8 cellular contexts compared by ENCODE assay signal in the genomic region with DNA sequence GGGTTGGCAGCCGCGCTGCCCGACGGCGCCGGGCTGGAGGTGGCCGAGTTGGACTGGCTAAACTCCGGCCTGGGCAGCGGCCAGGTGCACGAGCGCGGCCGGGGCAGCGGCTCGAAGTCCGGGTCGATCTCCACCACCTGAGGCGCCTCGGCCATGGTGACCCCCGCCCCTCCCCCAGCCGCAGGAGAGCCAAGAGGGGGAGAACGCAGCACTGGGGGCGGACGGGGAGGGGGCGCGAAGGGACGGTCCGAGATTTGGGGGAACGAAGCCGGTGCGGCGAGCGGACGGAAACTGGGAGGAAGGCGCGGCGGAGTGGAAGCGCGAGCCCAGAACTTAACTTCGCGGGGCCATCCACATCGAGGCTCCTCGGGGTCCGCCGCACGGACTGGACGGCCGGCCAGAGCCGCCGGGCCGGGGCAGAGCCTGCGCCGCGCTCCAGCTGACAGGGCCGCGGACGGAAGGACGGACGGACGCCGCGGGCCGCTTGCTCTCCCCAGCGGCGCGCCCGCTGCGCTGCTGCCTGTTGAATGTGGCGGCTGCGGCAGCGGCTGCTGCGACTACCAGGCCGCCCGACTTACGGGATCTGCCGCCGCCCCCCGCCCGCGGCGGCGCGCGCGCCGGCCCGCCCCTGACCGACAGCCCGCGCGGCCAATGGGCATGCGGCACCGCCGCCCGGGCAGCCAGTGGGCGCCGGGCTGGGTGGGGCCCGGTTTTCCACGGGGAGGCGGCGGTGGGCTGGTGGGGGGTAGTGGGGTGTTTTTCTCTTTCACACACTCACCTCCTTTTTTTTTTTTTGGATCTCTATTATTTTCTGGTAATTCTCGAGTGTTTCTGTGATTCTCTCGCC. TPM values are rescaled to one million over a fixed set of nuclear protein-coding genes. Genes with fewer than 3 reads are reported as not detected.
DNase-seq lines count a peak whose midpoint lies in the region; ATAC-seq and TF ChIP-seq lines count a peak whose summit lies in the region.

A gene (minus strand): TSS at position 584 of the 847 bp plus-strand sequence. CDS start 429 bp downstream, at position 155.

- H3K36me3 ChIP-seq in DND-41 (ENCODE audit: insufficient read depth, low read length) (no peaks in the 10 kb centered on the region), SJCRH30 (no peaks in the 10 kb centered on the region), neuron (ENCODE audit: insufficient read depth, low read length) (no peaks in the 10 kb centered on the region)

- H3K27ac ChIP-seq in DND-41 (ENCODE audit: low read length) (peak within 1 kb of the TSS; percentile 69), SJCRH30 (peak within 1 kb of the TSS; percentile 59), foreskin keratinocyte (peak within 1 kb of the TSS; percentile 83)

- 0 out of 2 replicates have a peak, but pooled peaks cover 3% of the 10 kb centered on the region for H3K79me2 ChIP-seq in DND-41 (ENCODE audit: insufficient read depth, low read length)

- ATAC-seq in DND-41 (ENCODE audit: insufficient read depth, low read depth) (peak; percentile 94), GM21529 (IDR thresholded peaks at IDR 0.05; ENCODE audit: unreplicated experiment) (peak; percentile 50), foreskin keratinocyte (peak; percentile 80)

- TF ChIP-seq CTCF in DND-41 (IDR thresholded peaks at IDR 0.05; ENCODE audit: borderline replicate concordance, extremely low read depth, low read length, poor library complexity, severe bottlenecking) (no peak), foreskin keratinocyte (conservative IDR thresholded peaks at IDR 0.05) (peak; percentile 49)

- peaks cover 21% of the 10 kb centered on the region for H3K4me1 ChIP-seq in DND-41 (ENCODE audit: insufficient read depth, low read length)
- peaks cover 7% of the 10 kb centered on the region for H3K4me1 ChIP-seq in SJCRH30
- H3K4me1 ChIP-seq in foreskin keratinocyte = peaks cover 25% of the 10 kb centered on the region
- peaks cover 19% of the 10 kb centered on the region for H3K4me1 ChIP-seq in neuron (ENCODE audit: insufficient read depth, low read length)

- H3K27me3 ChIP-seq in DND-41 (ENCODE audit: insufficient read depth, low read length, poor library complexity) (peaks cover 10% of the 10 kb centered on the region), SJCRH30 (no peaks in the 10 kb centered on the region), foreskin keratinocyte (no peaks in the 10 kb centered on the region), neuron (ENCODE audit: insufficient read depth, low read length) (no peaks in the 10 kb centered on the region)

- H2AFZ ChIP-seq in DND-41 (ENCODE audit: low read depth, low read length) (peak within 1 kb of the TSS; percentile 87), neuron (ENCODE audit: low read depth, low read length) (peak within 1 kb of the TSS; percentile 100)

- no peaks in the 10 kb centered on the region for H4K20me1 ChIP-seq in DND-41 (ENCODE audit: insufficient read depth, low read length)

- H3K4me3 ChIP-seq in DND-41 (ENCODE audit: low read depth in 1 of 2, low read length in 2 of 2) = peak within 1 kb of the TSS; percentile 52 to 97
- H3K4me3 ChIP-seq in SJCRH30 = peak within 1 kb of the TSS; percentile 90
- peak within 1 kb of the TSS; percentile 78 for H3K4me3 ChIP-seq in neuron (ENCODE audit: low read length)

- no peaks in the 10 kb centered on the region for H3K9me3 ChIP-seq in DND-41 (ENCODE audit: insufficient read depth, low read length, severe bottlenecking)
- H3K9me3 ChIP-seq in SJCRH30 (replicated peaks) = no peaks in the 10 kb centered on the region
- no peaks in the 10 kb centered on the region for H3K9me3 ChIP-seq in neuron (ENCODE audit: low read length)

- peak within 1 kb of the TSS; percentile 78 for H3K4me2 ChIP-seq in DND-41 (ENCODE audit: insufficient read depth, low read length)

- H3K9ac ChIP-seq in DND-41 (ENCODE audit: low read depth, low read length) = peak within 1 kb of the TSS; percentile 92

- TF ChIP-seq EP300 in Ishikawa (IDR thresholded peaks at IDR 0.05; ENCODE audit: borderline replicate concordance) = no peak

- TF ChIP-seq RAD21 in Ishikawa (IDR thresholded peaks at IDR 0.05; ENCODE audit: low read depth) = no peak

- DNase-seq in DND-41 (peak; percentile 88), SJCRH30 (peak; percentile 79 to 86), foreskin keratinocyte (peak in 1 of 2 donors; percentile 59), stromal cell of bone marrow (ENCODE audit: low read depth) (peak; percentile 74)
- DNase-seq in activated gamma-delta T cell treated with anti-CD3 and anti-CD28 coated beads, Interleukin-2, amount 50 U/mL, for 16 hours (ENCODE audit: low read depth) = peak; percentile 79

TF ChIP-seq in Ishikawa, 13 proteins besides CTCF, POLR2A, EP300 and RAD21:
- peak; percentile 84 for TF ChIP-seq TAF1 (IDR thresholded peaks at IDR 0.05; ENCODE audit: low read depth)
- no peak for TF ChIP-seq FOXM1 (IDR thresholded peaks at IDR 0.05; ENCODE audit: borderline replicate concordance, low read depth)
- no peak for TF ChIP-seq EGR1 (IDR thresholded peaks at IDR 0.05)
- TF ChIP-seq, protein P1, sequence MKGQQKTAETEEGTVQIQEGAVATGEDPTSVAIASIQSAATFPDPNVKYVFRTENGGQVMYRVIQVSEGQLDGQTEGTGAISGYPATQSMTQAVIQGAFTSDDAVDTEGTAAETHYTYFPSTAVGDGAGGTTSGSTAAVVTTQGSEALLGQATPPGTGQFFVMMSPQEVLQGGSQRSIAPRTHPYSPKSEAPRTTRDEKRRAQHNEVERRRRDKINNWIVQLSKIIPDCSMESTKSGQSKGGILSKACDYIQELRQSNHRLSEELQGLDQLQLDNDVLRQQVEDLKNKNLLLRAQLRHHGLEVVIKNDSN (IDR thresholded peaks at IDR 0.05) = no peak
- TF ChIP-seq CREB1 (IDR thresholded peaks at IDR 0.05; ENCODE audit: low read depth) = no peak
- TF ChIP-seq, protein P2, sequence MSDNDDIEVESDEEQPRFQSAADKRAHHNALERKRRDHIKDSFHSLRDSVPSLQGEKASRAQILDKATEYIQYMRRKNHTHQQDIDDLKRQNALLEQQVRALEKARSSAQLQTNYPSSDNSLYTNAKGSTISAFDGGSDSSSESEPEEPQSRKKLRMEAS (IDR thresholded peaks at IDR 0.05) = peak; percentile 42
- no peak for TF ChIP-seq CEBPB (IDR thresholded peaks at IDR 0.05)
- TF ChIP-seq ZBTB7A (IDR thresholded peaks at IDR 0.05; ENCODE audit: low read depth) = no peak; the same call in 1 of the 2 replicates
- 0 out of 2 replicates have a peak, but pooled peaks have one; percentile 5 for TF ChIP-seq NFIC (IDR thresholded peaks at IDR 0.05)
- TF ChIP-seq, protein P3, sequence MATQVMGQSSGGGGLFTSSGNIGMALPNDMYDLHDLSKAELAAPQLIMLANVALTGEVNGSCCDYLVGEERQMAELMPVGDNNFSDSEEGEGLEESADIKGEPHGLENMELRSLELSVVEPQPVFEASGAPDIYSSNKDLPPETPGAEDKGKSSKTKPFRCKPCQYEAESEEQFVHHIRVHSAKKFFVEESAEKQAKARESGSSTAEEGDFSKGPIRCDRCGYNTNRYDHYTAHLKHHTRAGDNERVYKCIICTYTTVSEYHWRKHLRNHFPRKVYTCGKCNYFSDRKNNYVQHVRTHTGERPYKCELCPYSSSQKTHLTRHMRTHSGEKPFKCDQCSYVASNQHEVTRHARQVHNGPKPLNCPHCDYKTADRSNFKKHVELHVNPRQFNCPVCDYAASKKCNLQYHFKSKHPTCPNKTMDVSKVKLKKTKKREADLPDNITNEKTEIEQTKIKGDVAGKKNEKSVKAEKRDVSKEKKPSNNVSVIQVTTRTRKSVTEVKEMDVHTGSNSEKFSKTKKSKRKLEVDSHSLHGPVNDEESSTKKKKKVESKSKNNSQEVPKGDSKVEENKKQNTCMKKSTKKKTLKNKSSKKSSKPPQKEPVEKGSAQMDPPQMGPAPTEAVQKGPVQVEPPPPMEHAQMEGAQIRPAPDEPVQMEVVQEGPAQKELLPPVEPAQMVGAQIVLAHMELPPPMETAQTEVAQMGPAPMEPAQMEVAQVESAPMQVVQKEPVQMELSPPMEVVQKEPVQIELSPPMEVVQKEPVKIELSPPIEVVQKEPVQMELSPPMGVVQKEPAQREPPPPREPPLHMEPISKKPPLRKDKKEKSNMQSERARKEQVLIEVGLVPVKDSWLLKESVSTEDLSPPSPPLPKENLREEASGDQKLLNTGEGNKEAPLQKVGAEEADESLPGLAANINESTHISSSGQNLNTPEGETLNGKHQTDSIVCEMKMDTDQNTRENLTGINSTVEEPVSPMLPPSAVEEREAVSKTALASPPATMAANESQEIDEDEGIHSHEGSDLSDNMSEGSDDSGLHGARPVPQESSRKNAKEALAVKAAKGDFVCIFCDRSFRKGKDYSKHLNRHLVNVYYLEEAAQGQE (IDR thresholded peaks at IDR 0.05; ENCODE audit: low read depth) = no peak
- TF ChIP-seq TCF12 (IDR thresholded peaks at IDR 0.05; ENCODE audit: low read depth) = peak; percentile 45; the same call in 1 of the 2 replicates
- TF ChIP-seq YY1 (IDR thresholded peaks at IDR 0.05; ENCODE audit: low read depth) = peak; percentile 15; the same call in 1 of the 2 replicates
- no peak for TF ChIP-seq TEAD4 (IDR thresholded peaks at IDR 0.05)

RNA-seq across cellular contexts. Expression of the gene that starts here (rescaled TPM):
- total RNA-seq in SJCRH30 (2014; rRNA removed; shearing (Covaris generic)) = 47.0 and 53.7 TPM in 2 replicates
- 7.8 and 8.7 TPM in 2 replicates for total RNA-seq in foreskin keratinocyte
- 2.3 and 2.4 TPM in 2 replicates for polyA plus RNA-seq in foreskin keratinocyte
